In genomic region chr21:37594472-37594951, GRCh38 we compare ENCODE assay signal across 1 cellular context.
A peak's percentile ranks its signal among the peaks of the same experiment; 100 is the strongest.
TF ChIP-seq lines count a peak whose summit lies in the region.

No MANE protein-coding gene starts in this region.

TF ChIP-seq in K562, 482 proteins besides CTCF, POLR2A, EP300 and RAD21 (continued from another document):
- TF ChIP-seq, protein P1, sequence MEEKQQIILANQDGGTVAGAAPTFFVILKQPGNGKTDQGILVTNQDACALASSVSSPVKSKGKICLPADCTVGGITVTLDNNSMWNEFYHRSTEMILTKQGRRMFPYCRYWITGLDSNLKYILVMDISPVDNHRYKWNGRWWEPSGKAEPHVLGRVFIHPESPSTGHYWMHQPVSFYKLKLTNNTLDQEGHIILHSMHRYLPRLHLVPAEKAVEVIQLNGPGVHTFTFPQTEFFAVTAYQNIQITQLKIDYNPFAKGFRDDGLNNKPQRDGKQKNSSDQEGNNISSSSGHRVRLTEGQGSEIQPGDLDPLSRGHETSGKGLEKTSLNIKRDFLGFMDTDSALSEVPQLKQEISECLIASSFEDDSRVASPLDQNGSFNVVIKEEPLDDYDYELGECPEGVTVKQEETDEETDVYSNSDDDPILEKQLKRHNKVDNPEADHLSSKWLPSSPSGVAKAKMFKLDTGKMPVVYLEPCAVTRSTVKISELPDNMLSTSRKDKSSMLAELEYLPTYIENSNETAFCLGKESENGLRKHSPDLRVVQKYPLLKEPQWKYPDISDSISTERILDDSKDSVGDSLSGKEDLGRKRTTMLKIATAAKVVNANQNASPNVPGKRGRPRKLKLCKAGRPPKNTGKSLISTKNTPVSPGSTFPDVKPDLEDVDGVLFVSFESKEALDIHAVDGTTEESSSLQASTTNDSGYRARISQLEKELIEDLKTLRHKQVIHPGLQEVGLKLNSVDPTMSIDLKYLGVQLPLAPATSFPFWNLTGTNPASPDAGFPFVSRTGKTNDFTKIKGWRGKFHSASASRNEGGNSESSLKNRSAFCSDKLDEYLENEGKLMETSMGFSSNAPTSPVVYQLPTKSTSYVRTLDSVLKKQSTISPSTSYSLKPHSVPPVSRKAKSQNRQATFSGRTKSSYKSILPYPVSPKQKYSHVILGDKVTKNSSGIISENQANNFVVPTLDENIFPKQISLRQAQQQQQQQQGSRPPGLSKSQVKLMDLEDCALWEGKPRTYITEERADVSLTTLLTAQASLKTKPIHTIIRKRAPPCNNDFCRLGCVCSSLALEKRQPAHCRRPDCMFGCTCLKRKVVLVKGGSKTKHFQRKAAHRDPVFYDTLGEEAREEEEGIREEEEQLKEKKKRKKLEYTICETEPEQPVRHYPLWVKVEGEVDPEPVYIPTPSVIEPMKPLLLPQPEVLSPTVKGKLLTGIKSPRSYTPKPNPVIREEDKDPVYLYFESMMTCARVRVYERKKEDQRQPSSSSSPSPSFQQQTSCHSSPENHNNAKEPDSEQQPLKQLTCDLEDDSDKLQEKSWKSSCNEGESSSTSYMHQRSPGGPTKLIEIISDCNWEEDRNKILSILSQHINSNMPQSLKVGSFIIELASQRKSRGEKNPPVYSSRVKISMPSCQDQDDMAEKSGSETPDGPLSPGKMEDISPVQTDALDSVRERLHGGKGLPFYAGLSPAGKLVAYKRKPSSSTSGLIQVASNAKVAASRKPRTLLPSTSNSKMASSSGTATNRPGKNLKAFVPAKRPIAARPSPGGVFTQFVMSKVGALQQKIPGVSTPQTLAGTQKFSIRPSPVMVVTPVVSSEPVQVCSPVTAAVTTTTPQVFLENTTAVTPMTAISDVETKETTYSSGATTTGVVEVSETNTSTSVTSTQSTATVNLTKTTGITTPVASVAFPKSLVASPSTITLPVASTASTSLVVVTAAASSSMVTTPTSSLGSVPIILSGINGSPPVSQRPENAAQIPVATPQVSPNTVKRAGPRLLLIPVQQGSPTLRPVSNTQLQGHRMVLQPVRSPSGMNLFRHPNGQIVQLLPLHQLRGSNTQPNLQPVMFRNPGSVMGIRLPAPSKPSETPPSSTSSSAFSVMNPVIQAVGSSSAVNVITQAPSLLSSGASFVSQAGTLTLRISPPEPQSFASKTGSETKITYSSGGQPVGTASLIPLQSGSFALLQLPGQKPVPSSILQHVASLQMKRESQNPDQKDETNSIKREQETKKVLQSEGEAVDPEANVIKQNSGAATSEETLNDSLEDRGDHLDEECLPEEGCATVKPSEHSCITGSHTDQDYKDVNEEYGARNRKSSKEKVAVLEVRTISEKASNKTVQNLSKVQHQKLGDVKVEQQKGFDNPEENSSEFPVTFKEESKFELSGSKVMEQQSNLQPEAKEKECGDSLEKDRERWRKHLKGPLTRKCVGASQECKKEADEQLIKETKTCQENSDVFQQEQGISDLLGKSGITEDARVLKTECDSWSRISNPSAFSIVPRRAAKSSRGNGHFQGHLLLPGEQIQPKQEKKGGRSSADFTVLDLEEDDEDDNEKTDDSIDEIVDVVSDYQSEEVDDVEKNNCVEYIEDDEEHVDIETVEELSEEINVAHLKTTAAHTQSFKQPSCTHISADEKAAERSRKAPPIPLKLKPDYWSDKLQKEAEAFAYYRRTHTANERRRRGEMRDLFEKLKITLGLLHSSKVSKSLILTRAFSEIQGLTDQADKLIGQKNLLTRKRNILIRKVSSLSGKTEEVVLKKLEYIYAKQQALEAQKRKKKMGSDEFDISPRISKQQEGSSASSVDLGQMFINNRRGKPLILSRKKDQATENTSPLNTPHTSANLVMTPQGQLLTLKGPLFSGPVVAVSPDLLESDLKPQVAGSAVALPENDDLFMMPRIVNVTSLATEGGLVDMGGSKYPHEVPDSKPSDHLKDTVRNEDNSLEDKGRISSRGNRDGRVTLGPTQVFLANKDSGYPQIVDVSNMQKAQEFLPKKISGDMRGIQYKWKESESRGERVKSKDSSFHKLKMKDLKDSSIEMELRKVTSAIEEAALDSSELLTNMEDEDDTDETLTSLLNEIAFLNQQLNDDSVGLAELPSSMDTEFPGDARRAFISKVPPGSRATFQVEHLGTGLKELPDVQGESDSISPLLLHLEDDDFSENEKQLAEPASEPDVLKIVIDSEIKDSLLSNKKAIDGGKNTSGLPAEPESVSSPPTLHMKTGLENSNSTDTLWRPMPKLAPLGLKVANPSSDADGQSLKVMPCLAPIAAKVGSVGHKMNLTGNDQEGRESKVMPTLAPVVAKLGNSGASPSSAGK (IDR thresholded peaks at IDR 0.05) = peak; percentile 31; the same call in 1 of the 2 replicates
- 0 out of 2 replicates have a peak, but pooled peaks have one; percentile 14 for TF ChIP-seq L3MBTL2 (IDR thresholded peaks at IDR 0.05)
